1 cellular context compared by ENCODE assay signal in the genomic region with DNA sequence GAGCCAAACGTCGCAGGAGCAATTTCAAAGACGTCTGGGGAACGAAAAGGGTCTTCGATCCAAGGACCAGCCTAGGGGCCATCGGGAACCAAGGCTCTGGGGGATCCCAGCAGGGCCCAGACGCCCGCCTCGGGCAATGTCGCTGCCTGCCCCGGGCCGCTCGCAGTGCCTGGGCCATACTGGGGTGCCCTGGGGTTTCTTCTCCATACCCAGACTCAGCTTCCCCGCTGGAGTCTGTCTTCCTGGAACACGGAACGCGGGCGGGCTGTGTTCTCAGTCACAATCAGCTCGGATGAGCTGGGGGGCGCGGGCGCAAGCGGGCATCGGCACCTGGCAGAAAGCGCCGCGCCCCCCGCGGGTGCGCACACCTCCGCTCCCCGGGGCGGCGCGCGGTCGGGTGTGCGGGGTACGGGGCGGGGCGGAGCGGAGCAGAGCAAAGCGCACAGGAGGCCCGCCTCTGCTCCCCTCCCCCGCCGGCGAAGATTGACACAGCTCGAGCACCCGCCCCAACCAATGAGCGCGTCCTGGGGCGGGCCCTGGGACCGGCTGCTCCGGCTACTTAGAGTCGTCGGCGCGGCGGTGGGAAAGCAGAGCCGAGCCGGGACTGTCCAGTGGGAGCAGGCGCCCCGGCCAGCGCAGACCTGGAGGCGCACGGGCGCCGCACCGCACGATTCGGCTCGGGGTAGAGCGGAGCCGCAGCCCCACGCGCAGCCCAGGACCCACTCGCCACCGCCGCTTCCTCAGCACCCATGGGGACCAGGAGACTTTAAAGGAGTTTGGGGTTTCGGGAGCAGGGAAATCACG.
A peak's percentile ranks its signal among the peaks of the same experiment; 100 is the strongest.
TF ChIP-seq lines count a peak whose summit lies in the region.

A gene with protein sequence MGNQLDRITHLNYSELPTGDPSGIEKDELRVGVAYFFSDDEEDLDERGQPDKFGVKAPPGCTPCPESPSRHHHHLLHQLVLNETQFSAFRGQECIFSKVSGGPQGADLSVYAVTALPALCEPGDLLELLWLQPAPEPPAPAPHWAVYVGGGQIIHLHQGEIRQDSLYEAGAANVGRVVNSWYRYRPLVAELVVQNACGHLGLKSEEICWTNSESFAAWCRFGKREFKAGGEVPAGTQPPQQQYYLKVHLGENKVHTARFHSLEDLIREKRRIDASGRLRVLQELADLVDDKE (plus strand): TSS at position 585 of the 804 bp plus-strand sequence. CDS start 1,263 bp downstream, outside the sequence.

TF ChIP-seq in WTC11, 78 proteins besides CTCF, POLR2A, EP300 and RAD21 (continued from another document):
- TF ChIP-seq, protein P1, sequence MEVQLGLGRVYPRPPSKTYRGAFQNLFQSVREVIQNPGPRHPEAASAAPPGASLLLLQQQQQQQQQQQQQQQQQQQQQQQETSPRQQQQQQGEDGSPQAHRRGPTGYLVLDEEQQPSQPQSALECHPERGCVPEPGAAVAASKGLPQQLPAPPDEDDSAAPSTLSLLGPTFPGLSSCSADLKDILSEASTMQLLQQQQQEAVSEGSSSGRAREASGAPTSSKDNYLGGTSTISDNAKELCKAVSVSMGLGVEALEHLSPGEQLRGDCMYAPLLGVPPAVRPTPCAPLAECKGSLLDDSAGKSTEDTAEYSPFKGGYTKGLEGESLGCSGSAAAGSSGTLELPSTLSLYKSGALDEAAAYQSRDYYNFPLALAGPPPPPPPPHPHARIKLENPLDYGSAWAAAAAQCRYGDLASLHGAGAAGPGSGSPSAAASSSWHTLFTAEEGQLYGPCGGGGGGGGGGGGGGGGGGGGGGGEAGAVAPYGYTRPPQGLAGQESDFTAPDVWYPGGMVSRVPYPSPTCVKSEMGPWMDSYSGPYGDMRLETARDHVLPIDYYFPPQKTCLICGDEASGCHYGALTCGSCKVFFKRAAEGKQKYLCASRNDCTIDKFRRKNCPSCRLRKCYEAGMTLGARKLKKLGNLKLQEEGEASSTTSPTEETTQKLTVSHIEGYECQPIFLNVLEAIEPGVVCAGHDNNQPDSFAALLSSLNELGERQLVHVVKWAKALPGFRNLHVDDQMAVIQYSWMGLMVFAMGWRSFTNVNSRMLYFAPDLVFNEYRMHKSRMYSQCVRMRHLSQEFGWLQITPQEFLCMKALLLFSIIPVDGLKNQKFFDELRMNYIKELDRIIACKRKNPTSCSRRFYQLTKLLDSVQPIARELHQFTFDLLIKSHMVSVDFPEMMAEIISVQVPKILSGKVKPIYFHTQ (CRISPR knock-in tag; IDR thresholded peaks at IDR 0.05), result no peak
- TF ChIP-seq, protein P2, sequence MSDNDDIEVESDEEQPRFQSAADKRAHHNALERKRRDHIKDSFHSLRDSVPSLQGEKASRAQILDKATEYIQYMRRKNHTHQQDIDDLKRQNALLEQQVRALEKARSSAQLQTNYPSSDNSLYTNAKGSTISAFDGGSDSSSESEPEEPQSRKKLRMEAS (CRISPR knock-in tag; IDR thresholded peaks at IDR 0.05), result no peak
- TF ChIP-seq SP1 (CRISPR knock-in tag; conservative IDR thresholded peaks at IDR 0.05) (0 out of 2 replicates have a peak, but pooled peaks have one; percentile 42), MYBL2 (CRISPR knock-in tag; IDR thresholded peaks at IDR 0.05) (no peak), ZNF423 (CRISPR knock-in tag; IDR thresholded peaks at IDR 0.05) (peak; percentile 93)
- TF ChIP-seq, protein P3, sequence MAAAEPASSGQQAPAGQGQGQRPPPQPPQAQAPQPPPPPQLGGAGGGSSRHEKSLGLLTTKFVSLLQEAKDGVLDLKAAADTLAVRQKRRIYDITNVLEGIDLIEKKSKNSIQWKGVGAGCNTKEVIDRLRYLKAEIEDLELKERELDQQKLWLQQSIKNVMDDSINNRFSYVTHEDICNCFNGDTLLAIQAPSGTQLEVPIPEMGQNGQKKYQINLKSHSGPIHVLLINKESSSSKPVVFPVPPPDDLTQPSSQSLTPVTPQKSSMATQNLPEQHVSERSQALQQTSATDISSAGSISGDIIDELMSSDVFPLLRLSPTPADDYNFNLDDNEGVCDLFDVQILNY (CRISPR knock-in tag; IDR thresholded peaks at IDR 0.05), result no peak
- TF ChIP-seq, protein P4, sequence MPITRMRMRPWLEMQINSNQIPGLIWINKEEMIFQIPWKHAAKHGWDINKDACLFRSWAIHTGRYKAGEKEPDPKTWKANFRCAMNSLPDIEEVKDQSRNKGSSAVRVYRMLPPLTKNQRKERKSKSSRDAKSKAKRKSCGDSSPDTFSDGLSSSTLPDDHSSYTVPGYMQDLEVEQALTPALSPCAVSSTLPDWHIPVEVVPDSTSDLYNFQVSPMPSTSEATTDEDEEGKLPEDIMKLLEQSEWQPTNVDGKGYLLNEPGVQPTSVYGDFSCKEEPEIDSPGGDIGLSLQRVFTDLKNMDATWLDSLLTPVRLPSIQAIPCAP (CRISPR knock-in tag; IDR thresholded peaks at IDR 0.05), result no peak
TF ChIP-seq in WTC11: peak in this region for 5.
